Comparison of ENCODE assay signal across 21 cellular contexts in the genomic region with DNA sequence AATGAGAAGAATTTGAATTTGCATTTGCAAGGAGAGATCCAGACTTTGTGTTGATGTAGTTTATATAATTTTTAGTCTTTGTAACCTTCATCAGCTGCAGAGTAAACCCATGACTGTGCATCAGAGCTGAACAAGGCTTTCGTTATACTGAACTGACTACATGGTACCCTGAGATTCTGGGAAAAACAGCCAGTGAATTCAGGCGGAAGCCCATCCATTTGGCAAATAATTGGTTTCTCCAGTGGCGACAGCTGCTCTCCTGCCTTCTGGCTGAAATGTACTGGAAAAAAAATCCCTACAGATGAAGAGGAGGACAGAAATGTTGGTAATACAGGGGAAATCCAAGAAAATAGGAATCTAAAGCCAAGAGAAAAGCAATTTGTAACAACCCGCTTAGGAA.
DNase-seq lines count a peak whose midpoint lies in the region; ATAC-seq and TF ChIP-seq lines count a peak whose summit lies in the region.
"Had no signal": no experiment of that assay in that cellular context is flagged by ENCODE, and none has a peak within 500 bp of the region (broad histone marks: within the 10 kb centered on the region; RNA-seq: fewer than 3 reads in every experiment).

No MANE protein-coding gene starts in this region.

- peaks cover 4% of the 10 kb centered on the region for H3F3A ChIP-seq in neural progenitor cell (ENCODE audit: low read depth)

- TF ChIP-seq POLR2A in uterus (IDR thresholded peaks at IDR 0.05), result no peak

- H2AFZ ChIP-seq in neural progenitor cell (replicated peaks), result no peak overlapping the region
- H2AFZ ChIP-seq: GM23338, PC-9 had no signal

- H3K36me3 Mint-ChIP-seq in neural progenitor cell, result no peaks in the 10 kb centered on the region
- H3K36me3 Mint-ChIP-seq: CD8-positive, alpha-beta T cell had no signal

- H3K27ac Mint-ChIP-seq in neural progenitor cell, result no peak overlapping the region
- H3K27ac Mint-ChIP-seq: CD8-positive, alpha-beta T cell; GM23338 had no signal

- no peaks in the 10 kb centered on the region for H3K4me1 ChIP-seq in neural progenitor cell
- no peaks in the 10 kb centered on the region for H3K4me1 ChIP-seq in uterus
- H3K4me1 ChIP-seq: BLaER1 treated with 17β-estradiol and CSF1 and Interleukin-3, amounts not matched to agents 10 nM and 100 nM had no signal

- H3K9me3 ChIP-seq in neural progenitor cell (ENCODE audit: low read depth), result no peaks in the 10 kb centered on the region
- H3K9me3 ChIP-seq in uterus, result no peaks in the 10 kb centered on the region
- H3K9me3 ChIP-seq: BLaER1 treated with 17β-estradiol and CSF1 and Interleukin-3, amounts not matched to agents 10 nM and 100 nM had no signal

- H3K36me3 ChIP-seq in neural progenitor cell, result no peaks in the 10 kb centered on the region
- H3K36me3 ChIP-seq in uterus, result no peaks in the 10 kb centered on the region
- H3K36me3 ChIP-seq: BLaER1 treated with 17β-estradiol and CSF1 and Interleukin-3, amounts not matched to agents 10 nM and 100 nM had no signal

- no peaks in the 10 kb centered on the region for H3K9me3 Mint-ChIP-seq in neural progenitor cell
- H3K9me3 Mint-ChIP-seq: GM23338 had no signal

- H4K20me1 ChIP-seq in neural progenitor cell (ENCODE audit: low read depth), result no peaks in the 10 kb centered on the region
- H4K20me1 ChIP-seq: BLaER1 treated with 17β-estradiol and CSF1 and Interleukin-3, amounts not matched to agents 10 nM and 100 nM had no signal

- no peak overlapping the region for H3K4me2 ChIP-seq in neural progenitor cell
- H3K4me2 ChIP-seq: BLaER1 treated with 17β-estradiol and CSF1 and Interleukin-3, amounts not matched to agents 10 nM and 100 nM; GM23338; PC-9 had no signal

- no peak overlapping the region for H3K9ac ChIP-seq in neural progenitor cell
- H3K9ac ChIP-seq: BLaER1 treated with 17β-estradiol and CSF1 and Interleukin-3, amounts not matched to agents 10 nM and 100 nM had no signal

- H3K4me3 Mint-ChIP-seq in neural progenitor cell, result no peak overlapping the region
- H3K4me3 Mint-ChIP-seq: CD8-positive, alpha-beta T cell; GM23338 had no signal

- H3K27me3 Mint-ChIP-seq in neural progenitor cell (ENCODE audit: insufficient read depth, low read depth), result no peaks in the 10 kb centered on the region

- H3K79me2 ChIP-seq in neural progenitor cell (ENCODE audit: low read depth), result no peaks in the 10 kb centered on the region

- H3K27me3 ChIP-seq in dorsolateral prefrontal cortex, result no peaks in the 10 kb centered on the region
- H3K27me3 ChIP-seq in neural progenitor cell, result no peaks in the 10 kb centered on the region
- no peaks in the 10 kb centered on the region for H3K27me3 ChIP-seq in uterus
- H3K27me3 ChIP-seq: BLaER1 treated with 17β-estradiol and CSF1 and Interleukin-3, amounts not matched to agents 10 nM and 100 nM had no signal

- intact Hi-C loops in dorsolateral prefrontal cortex (cut with DNase I), result no loop called here
- intact Hi-C loops in uterus (cut with DNase I; ENCODE audit: low total_unique reads), result no loop called here

- TF ChIP-seq CTCF in dorsolateral prefrontal cortex (IDR thresholded peaks at IDR 0.05 in 54 of 56, conservative IDR thresholded peaks at IDR 0.05 in 2 of 56; ENCODE audit: low read depth in 1 of 56, partially characterized antibody in 56 of 56) (no peak), neural progenitor cell (IDR thresholded peaks at IDR 0.05) (no peak), uterus (IDR thresholded peaks at IDR 0.05) (no peak)

- H3K4me3 ChIP-seq in dorsolateral prefrontal cortex (peak overlapping the region in 40 of 59 donors; percentile 7 to 51 (median 28)), neural progenitor cell (no peak overlapping the region), uterus (no peak overlapping the region)
- H3K4me3 ChIP-seq: BLaER1 treated with 17β-estradiol and CSF1 and Interleukin-3, amounts not matched to agents 10 nM and 100 nM; GM23338; K562; PC-9 had no signal

- no peaks in the 10 kb centered on the region for H3K4me1 Mint-ChIP-seq in neural progenitor cell

- H3K27ac ChIP-seq in dorsolateral prefrontal cortex (peak overlapping the region in 16 of 59 donors; percentile 5 to 68 (median 36)), neural progenitor cell (no peak overlapping the region), uterus (no peak overlapping the region)
- H3K27ac ChIP-seq: BLaER1 treated with 17β-estradiol and CSF1 and Interleukin-3, amounts not matched to agents 10 nM and 100 nM; PC-9; RWPE1 had no signal

- DNase-seq in Ammon's horn (ENCODE audit: low spot score) (peak; percentile 53), NCI-H2227 (lab: John Stamatoyannopoulos, UW; ENCODE audit: unreplicated experiment) (peak; percentile 65), dorsolateral prefrontal cortex (peak in 1 of 10 donors; percentile 26), neural progenitor cell (ENCODE audit: low spot score) (peak; percentile 4), uterus (no peak), AG08395 (ENCODE audit: low spot score) (no peak)
- DNase-seq in activated naive CD4-positive, alpha-beta T cell treated with anti-CD3 and anti-CD28 coated beads, Interleukin-2, amount 50 U/mL, for 16 hours, result no peak
- DNase-seq: Calu3; CD8-positive, alpha-beta T cell; NCI-H1092 treated with DMSO at 0.1 percent for 48 hours; NCI-H187 treated with DMSO at 0.1 percent for 48 hours; NCI-H510A treated with DMSO at 0.1 percent for 48 hours; NCI-H82; PC-9; SIG-M5 had no signal

- ATAC-seq in GM18511 (IDR thresholded peaks at IDR 0.05; ENCODE audit: unreplicated experiment), result no peak
- ATAC-seq: CD8-positive, alpha-beta T cell; GM23338; HCT116; K562 had no signal

Comparison
In these comparisons a context has a peak if more than half of its experiments do, and no peak if none do; other contexts are left out.
1. DNase-seq: peak in Ammon's horn (single experiment), NCI-H2227 (single experiment) and neural progenitor cell (single experiment); none in uterus (0 of 2), activated naive CD4-positive, alpha-beta T cell treated with anti-CD3 and anti-CD28 coated beads, Interleukin-2, amount 50 U/mL, for 16 hours (single experiment) and AG08395 (single experiment).
2. H3K4me3 ChIP-seq: peak in dorsolateral prefrontal cortex (40 of 59); none in neural progenitor cell (single experiment) and uterus (0 of 2).